2 cellular contexts compared by ENCODE assay signal in genomic region chr1:244647819-244648218, GRCh38.
TF ChIP-seq lines count a peak whose summit lies in the region.

No MANE protein-coding gene starts in this region.

TF ChIP-seq in HepG2, 621 proteins besides CTCF, POLR2A, EP300 and RAD21:
- TF ChIP-seq GABPB1 (CRISPR knock-in tag; IDR thresholded peaks at IDR 0.05) (peak; percentile 26; the same call in 1 of the 2 replicates), GABPA (IDR thresholded peaks at IDR 0.05; ENCODE audit: low read depth, low read length) (peak; percentile 31), GABPA (CRISPR knock-in tag; IDR thresholded peaks at IDR 0.05; ENCODE audit: low read depth) (peak; percentile 89), ZNF431 (CRISPR knock-in tag; IDR thresholded peaks at IDR 0.05; ENCODE audit: borderline replicate concordance, low read depth) (no peak)

TF ChIP-seq in H1, 55 proteins besides CTCF, POLR2A, EP300 and RAD21:
- no peak for TF ChIP-seq EZH2 (IDR thresholded peaks at IDR 0.05; ENCODE audit: low read depth, low read length, severe bottlenecking)
- TF ChIP-seq CHD2 (IDR thresholded peaks at IDR 0.05; ENCODE audit: low read length) = no peak
- peak; percentile 53; the same call in 1 of the 2 replicates for TF ChIP-seq GABPA (IDR thresholded peaks at IDR 0.05; ENCODE audit: borderline replicate concordance, insufficient read depth, low read length)
- TF ChIP-seq MAX (IDR thresholded peaks at IDR 0.05) = peak; percentile 24; the same call in 1 of the 2 replicates
- TF ChIP-seq ATF2 (IDR thresholded peaks at IDR 0.05; ENCODE audit: low read length) = no peak
- no peak for TF ChIP-seq RBBP5 (IDR thresholded peaks at IDR 0.05; ENCODE audit: borderline replicate concordance, low read depth, low read length)
- TF ChIP-seq TEAD4 (IDR thresholded peaks at IDR 0.05; ENCODE audit: low read depth, low read length) = 0 out of 2 replicates have a peak, but pooled peaks have one; percentile 38
- TF ChIP-seq E2F6 (IDR thresholded peaks at IDR 0.05) = peak; percentile 79; the same call in 1 of the 2 replicates
- no peak for TF ChIP-seq CHD7 (IDR thresholded peaks at IDR 0.05; ENCODE audit: insufficient replicate concordance, low read length)
- no peak for TF ChIP-seq SIN3A (conservative IDR thresholded peaks at IDR 0.05 in 1 of 2, IDR thresholded peaks at IDR 0.05 in 1 of 2; ENCODE audit: low read depth in 1 of 2, low read length in 2 of 2)
- no peak for TF ChIP-seq CBX5 (IDR thresholded peaks at IDR 0.05; ENCODE audit: low read depth, low read length)
TF ChIP-seq in H1: peak in this region for 4.
